ENCODE assay signal across 35 cellular contexts in genomic region chr12:122128481-122128880, GRCh38. TPM values are rescaled to one million over a fixed set of nuclear protein-coding genes. Genes with fewer than 3 reads are reported as not detected.
"Had no signal": no experiment of that assay in that cellular context is flagged by ENCODE, and none has a peak within 500 bp of the region (broad histone marks: within the 10 kb centered on the region; RNA-seq: fewer than 3 reads in every experiment).

No MANE protein-coding gene starts in this region.

- H3K36me3 ChIP-seq: WERI-Rb-1 had no signal

- H3K36me3 Mint-ChIP-seq: activated naive CD4-positive, alpha-beta T cell treated with anti-CD3 and anti-CD28 coated beads, Interleukin-2, amount 50 U/mL, for 72 hours had no signal

- H3K4me3 ChIP-seq: ascending aorta, colonic mucosa, esophagus squamous epithelium, gastroesophageal sphincter, heart right ventricle had no signal

- ATAC-seq: activated CD4-positive, CD25-positive, alpha-beta regulatory T cell treated with anti-CD3 and anti-CD28 coated beads, Interleukin-2, amount 50 U/mL, for 24 hours; activated naive CD4-positive, alpha-beta T cell treated with anti-CD3 and anti-CD28 coated beads, Interleukin-2, amount 50 U/mL, for 72 hours; activated T-cell treated with anti-CD3 and anti-CD28 coated beads, Interleukin-2, amount 50 U/mL, for 72 hours; gastroesophageal sphincter; T-helper 17 cell had no signal

- H3K27me3 ChIP-seq: ascending aorta, colonic mucosa, esophagus squamous epithelium, gastroesophageal sphincter, heart right ventricle had no signal

- H3K27ac Mint-ChIP-seq: activated B cell treated with CpG ODN at 0.5 μM for 24 hours; activated T-cell treated with anti-CD3 and anti-CD28 coated beads, Interleukin-2, amount 50 U/mL, for 24 hours; activated T-cell treated with anti-CD3 and anti-CD28 coated beads, Interleukin-2, amount 50 U/mL, for 72 hours; T-helper 17 cell; T-helper 2 cell treated with Interferon-gamma antibody and Interleukin-4, amounts not matched to agents 5 μg/mL and 100 μg/mL, for 36 hours had no signal

- H3K27me3 Mint-ChIP-seq: activated B cell treated with CpG ODN at 0.5 μM for 24 hours; activated naive CD4-positive, alpha-beta T cell treated with anti-CD3 and anti-CD28 coated beads, Interleukin-2, amount 10 ng/mL, durations not matched to agents 7 days and 5 days; activated naive CD8-positive, alpha-beta T cell treated with anti-CD3 and anti-CD28 coated beads, Interleukin-2, amount 10 ng/mL, durations not matched to agents 7 days and 5 days; activated T-cell treated with anti-CD3 and anti-CD28 coated beads, Interleukin-2, amount 50 U/mL, for 24 hours; T-helper 17 cell had no signal

- DNase-seq: activated B cell treated with CpG ODN at 0.5 μM for 24 hours; activated CD4-positive, alpha-beta T cell treated with anti-CD3 and anti-CD28 coated beads for 48 hours; activated CD4-positive, alpha-beta T cell treated with anti-CD3 and anti-CD28 coated beads, Interleukin-2, amount 50 U/mL, for 1 hour; activated CD4-positive, alpha-beta T cell treated with anti-CD3 and anti-CD28 coated beads, Interleukin-2, amount 50 U/mL, for 48 hours; activated CD8-positive, alpha-beta memory T cell treated with anti-CD3 and anti-CD28 coated beads, Interleukin-2, amount 50 U/mL, for 48 hours; activated gamma-delta T cell; activated naive CD4-positive, alpha-beta T cell; activated naive CD4-positive, alpha-beta T cell treated with anti-CD3 and anti-CD28 coated beads, Interleukin-2, amount 10 ng/mL, durations not matched to agents 7 days and 5 days; activated naive CD8-positive, alpha-beta T cell treated with anti-CD3 and anti-CD28 coated beads, Interleukin-2, amount 10 ng/mL, durations not matched to agents 7 days and 5 days; activated T-cell treated with anti-CD3 and anti-CD28 coated beads for 4 hours; activated T-cell treated with anti-CD3 and anti-CD28 coated beads, Interleukin-2, amount 50 U/mL, for 24 hours; activated T-cell treated with anti-CD3 and anti-CD28 coated beads, Interleukin-2, amount 50 U/mL, for 72 hours; caudate nucleus; cerebellar nuclear complex; colonic mucosa; effector CD8-positive, alpha-beta T cell; esophagus squamous epithelium; foreskin melanocyte; heart right ventricle; T-helper 1 cell; T-helper 17 cell; T1000; WERI-Rb-1 had no signal

- H3K9me3 Mint-ChIP-seq: activated B cell treated with CpG ODN at 0.5 μM for 24 hours; activated naive CD4-positive, alpha-beta T cell treated with anti-CD3 and anti-CD28 coated beads, Interleukin-2, amount 10 ng/mL, durations not matched to agents 7 days and 5 days; activated naive CD4-positive, alpha-beta T cell treated with anti-CD3 and anti-CD28 coated beads, Interleukin-2, amount 50 U/mL, for 72 hours; activated naive CD8-positive, alpha-beta T cell treated with anti-CD3 and anti-CD28 coated beads, Interleukin-2, amount 10 ng/mL, durations not matched to agents 7 days and 5 days; activated T-cell treated with anti-CD3 and anti-CD28 coated beads, Interleukin-2, amount 50 U/mL, for 24 hours; activated T-cell treated with anti-CD3 and anti-CD28 coated beads, Interleukin-2, amount 50 U/mL, for 72 hours; T-helper 2 cell treated with Interferon-gamma antibody and Interleukin-4, amounts not matched to agents 5 μg/mL and 100 μg/mL, for 36 hours had no signal

- H3K4me3 Mint-ChIP-seq: activated B cell treated with CpG ODN at 0.5 μM for 24 hours; activated naive CD4-positive, alpha-beta T cell treated with anti-CD3 and anti-CD28 coated beads, Interleukin-2, amount 10 ng/mL, durations not matched to agents 7 days and 5 days; activated naive CD8-positive, alpha-beta T cell treated with anti-CD3 and anti-CD28 coated beads, Interleukin-2, amount 10 ng/mL, durations not matched to agents 7 days and 5 days; activated T-cell treated with anti-CD3 and anti-CD28 coated beads, Interleukin-2, amount 50 U/mL, for 24 hours; activated T-cell treated with anti-CD3 and anti-CD28 coated beads, Interleukin-2, amount 50 U/mL, for 72 hours; T-helper 17 cell; T-helper 2 cell treated with Interferon-gamma antibody and Interleukin-4, amounts not matched to agents 5 μg/mL and 100 μg/mL, for 36 hours had no signal

- H3K27ac ChIP-seq: ascending aorta, colonic mucosa, epithelial cell of prostate, esophagus squamous epithelium, gastroesophageal sphincter, heart right ventricle, WERI-Rb-1 had no signal

- H3K9me3 ChIP-seq: ascending aorta, colonic mucosa, esophagus squamous epithelium, gastroesophageal sphincter, heart right ventricle had no signal

RNA-seq across cellular contexts. Expression of gene IL31, which starts 45.5 kb away (rescaled TPM):
- total RNA-seq: activated B cell treated with CpG ODN at 0.5 μM for 24 hours; activated naive CD8-positive, alpha-beta T cell treated with anti-CD3 and anti-CD28 coated beads, Interleukin-2, amount 10 ng/mL, durations not matched to agents 7 days and 5 days; ascending aorta; colonic mucosa; dermis microvascular lymphatic vessel endothelial cell; endothelial cell of umbilical vein; esophagus squamous epithelium; fibroblast of lung; fibroblast of villous mesenchyme; gastroesophageal sphincter; glomerular endothelial cell; heart right ventricle; T-helper 17 cell had no signal
- polyA plus RNA-seq: endothelial cell of umbilical vein, esophagus, fibroblast of lung, heart right ventricle had no signal

RNA-seq across cellular contexts. Expression of gene LRRC43, which starts 54.4 kb away (rescaled TPM):
- total RNA-seq: activated B cell treated with CpG ODN at 0.5 μM for 24 hours, ascending aorta, T-helper 17 cell had no signal
